In the genomic region with DNA sequence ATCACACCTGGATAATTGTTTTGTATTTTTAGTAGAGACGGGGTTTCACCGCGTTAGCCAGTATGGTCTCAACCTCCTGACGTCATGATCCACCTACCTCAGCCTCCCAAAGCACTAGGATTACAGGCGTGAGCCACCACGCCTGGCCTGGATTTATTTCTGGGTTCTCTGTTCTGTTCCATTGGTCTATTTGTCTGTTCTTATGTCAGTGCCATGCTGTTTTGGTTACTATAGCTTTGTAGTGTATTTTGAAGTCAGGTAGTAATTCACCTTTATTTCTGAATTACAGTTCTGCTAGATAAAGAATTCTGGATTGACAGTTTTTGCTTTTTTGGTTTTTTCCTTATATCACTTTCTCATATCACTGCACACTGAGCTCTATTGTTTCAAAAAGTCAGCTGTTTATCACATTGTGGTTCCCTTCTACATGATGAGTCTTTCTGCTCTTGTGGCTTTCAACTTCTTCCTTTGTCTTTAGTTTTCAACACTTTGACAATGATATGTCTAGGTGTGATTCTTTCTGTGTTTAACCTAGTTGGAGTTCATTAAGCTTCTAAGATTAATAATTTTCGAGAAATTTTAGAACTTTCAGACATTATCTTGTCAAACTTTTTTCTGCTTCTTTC, we compare ENCODE assay signal across 2 cellular contexts.
TF ChIP-seq lines count a peak whose summit lies in the region.

No MANE protein-coding gene starts in this region.

TF ChIP-seq in IMR-90, 13 proteins besides CTCF, POLR2A, EP300 and RAD21 (continued from another document):
- TF ChIP-seq RFX5 (IDR thresholded peaks at IDR 0.05; ENCODE audit: low read depth, low read length) = no peak
- TF ChIP-seq CEBPB (IDR thresholded peaks at IDR 0.05; ENCODE audit: low read depth, low read length) = no peak
- no peak for TF ChIP-seq CHD1 (IDR thresholded peaks at IDR 0.05; ENCODE audit: low read depth, low read length)
- TF ChIP-seq, protein P1, sequence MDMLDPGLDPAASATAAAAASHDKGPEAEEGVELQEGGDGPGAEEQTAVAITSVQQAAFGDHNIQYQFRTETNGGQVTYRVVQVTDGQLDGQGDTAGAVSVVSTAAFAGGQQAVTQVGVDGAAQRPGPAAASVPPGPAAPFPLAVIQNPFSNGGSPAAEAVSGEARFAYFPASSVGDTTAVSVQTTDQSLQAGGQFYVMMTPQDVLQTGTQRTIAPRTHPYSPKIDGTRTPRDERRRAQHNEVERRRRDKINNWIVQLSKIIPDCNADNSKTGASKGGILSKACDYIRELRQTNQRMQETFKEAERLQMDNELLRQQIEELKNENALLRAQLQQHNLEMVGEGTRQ (IDR thresholded peaks at IDR 0.05; ENCODE audit: low read depth, low read length) = no peak
- no peak for TF ChIP-seq SMC3 (IDR thresholded peaks at IDR 0.05; ENCODE audit: low read depth, low read length)
- no peak for TF ChIP-seq MXI1 (IDR thresholded peaks at IDR 0.05; ENCODE audit: borderline replicate concordance, low read depth, low read length)
- no peak for TF ChIP-seq NFE2L2 (IDR thresholded peaks at IDR 0.05; ENCODE audit: low read depth, low read length)
- TF ChIP-seq, protein P2, sequence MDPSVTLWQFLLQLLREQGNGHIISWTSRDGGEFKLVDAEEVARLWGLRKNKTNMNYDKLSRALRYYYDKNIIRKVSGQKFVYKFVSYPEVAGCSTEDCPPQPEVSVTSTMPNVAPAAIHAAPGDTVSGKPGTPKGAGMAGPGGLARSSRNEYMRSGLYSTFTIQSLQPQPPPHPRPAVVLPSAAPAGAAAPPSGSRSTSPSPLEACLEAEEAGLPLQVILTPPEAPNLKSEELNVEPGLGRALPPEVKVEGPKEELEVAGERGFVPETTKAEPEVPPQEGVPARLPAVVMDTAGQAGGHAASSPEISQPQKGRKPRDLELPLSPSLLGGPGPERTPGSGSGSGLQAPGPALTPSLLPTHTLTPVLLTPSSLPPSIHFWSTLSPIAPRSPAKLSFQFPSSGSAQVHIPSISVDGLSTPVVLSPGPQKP (IDR thresholded peaks at IDR 0.05; ENCODE audit: borderline replicate concordance, low read depth, low read length) = no peak

TF ChIP-seq in GM12878, 131 proteins besides CTCF, POLR2A, EP300 and RAD21 (continued from another document):
- no peak for TF ChIP-seq TBL1XR1 (IDR thresholded peaks at IDR 0.05; ENCODE audit: low read depth, low read length)
- no peak for TF ChIP-seq MYB (IDR thresholded peaks at IDR 0.05; ENCODE audit: borderline replicate concordance, low read depth, low read length)
- TF ChIP-seq, protein P3, sequence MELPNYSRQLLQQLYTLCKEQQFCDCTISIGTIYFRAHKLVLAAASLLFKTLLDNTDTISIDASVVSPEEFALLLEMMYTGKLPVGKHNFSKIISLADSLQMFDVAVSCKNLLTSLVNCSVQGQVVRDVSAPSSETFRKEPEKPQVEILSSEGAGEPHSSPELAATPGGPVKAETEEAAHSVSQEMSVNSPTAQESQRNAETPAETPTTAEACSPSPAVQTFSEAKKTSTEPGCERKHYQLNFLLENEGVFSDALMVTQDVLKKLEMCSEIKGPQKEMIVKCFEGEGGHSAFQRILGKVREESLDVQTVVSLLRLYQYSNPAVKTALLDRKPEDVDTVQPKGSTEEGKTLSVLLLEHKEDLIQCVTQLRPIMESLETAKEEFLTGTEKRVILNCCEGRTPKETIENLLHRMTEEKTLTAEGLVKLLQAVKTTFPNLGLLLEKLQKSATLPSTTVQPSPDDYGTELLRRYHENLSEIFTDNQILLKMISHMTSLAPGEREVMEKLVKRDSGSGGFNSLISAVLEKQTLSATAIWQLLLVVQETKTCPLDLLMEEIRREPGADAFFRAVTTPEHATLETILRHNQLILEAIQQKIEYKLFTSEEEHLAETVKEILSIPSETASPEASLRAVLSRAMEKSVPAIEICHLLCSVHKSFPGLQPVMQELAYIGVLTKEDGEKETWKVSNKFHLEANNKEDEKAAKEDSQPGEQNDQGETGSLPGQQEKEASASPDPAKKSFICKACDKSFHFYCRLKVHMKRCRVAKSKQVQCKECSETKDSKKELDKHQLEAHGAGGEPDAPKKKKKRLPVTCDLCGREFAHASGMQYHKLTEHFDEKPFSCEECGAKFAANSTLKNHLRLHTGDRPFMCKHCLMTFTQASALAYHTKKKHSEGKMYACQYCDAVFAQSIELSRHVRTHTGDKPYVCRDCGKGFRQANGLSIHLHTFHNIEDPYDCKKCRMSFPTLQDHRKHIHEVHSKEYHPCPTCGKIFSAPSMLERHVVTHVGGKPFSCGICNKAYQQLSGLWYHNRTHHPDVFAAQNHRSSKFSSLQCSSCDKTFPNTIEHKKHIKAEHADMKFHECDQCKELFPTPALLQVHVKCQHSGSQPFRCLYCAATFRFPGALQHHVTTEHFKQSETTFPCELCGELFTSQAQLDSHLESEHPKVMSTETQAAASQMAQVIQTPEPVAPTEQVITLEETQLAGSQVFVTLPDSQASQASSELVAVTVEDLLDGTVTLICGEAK (IDR thresholded peaks at IDR 0.05; ENCODE audit: borderline replicate concordance) = no peak
- TF ChIP-seq, protein P4, sequence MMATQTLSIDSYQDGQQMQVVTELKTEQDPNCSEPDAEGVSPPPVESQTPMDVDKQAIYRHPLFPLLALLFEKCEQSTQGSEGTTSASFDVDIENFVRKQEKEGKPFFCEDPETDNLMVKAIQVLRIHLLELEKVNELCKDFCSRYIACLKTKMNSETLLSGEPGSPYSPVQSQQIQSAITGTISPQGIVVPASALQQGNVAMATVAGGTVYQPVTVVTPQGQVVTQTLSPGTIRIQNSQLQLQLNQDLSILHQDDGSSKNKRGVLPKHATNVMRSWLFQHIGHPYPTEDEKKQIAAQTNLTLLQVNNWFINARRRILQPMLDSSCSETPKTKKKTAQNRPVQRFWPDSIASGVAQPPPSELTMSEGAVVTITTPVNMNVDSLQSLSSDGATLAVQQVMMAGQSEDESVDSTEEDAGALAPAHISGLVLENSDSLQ (IDR thresholded peaks at IDR 0.05) = peak; percentile 40; the same call in 1 of the 2 replicates
- peak; percentile 36; the same call in 1 of the 2 replicates for TF ChIP-seq NFXL1 (IDR thresholded peaks at IDR 0.05; ENCODE audit: borderline replicate concordance)
- TF ChIP-seq, protein P5, sequence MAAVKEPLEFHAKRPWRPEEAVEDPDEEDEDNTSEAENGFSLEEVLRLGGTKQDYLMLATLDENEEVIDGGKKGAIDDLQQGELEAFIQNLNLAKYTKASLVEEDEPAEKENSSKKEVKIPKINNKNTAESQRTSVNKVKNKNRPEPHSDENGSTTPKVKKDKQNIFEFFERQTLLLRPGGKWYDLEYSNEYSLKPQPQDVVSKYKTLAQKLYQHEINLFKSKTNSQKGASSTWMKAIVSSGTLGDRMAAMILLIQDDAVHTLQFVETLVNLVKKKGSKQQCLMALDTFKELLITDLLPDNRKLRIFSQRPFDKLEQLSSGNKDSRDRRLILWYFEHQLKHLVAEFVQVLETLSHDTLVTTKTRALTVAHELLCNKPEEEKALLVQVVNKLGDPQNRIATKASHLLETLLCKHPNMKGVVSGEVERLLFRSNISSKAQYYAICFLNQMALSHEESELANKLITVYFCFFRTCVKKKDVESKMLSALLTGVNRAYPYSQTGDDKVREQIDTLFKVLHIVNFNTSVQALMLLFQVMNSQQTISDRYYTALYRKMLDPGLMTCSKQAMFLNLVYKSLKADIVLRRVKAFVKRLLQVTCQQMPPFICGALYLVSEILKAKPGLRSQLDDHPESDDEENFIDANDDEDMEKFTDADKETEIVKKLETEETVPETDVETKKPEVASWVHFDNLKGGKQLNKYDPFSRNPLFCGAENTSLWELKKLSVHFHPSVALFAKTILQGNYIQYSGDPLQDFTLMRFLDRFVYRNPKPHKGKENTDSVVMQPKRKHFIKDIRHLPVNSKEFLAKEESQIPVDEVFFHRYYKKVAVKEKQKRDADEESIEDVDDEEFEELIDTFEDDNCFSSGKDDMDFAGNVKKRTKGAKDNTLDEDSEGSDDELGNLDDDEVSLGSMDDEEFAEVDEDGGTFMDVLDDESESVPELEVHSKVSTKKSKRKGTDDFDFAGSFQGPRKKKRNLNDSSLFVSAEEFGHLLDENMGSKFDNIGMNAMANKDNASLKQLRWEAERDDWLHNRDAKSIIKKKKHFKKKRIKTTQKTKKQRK (IDR thresholded peaks at IDR 0.05; ENCODE audit: low read depth, low read length) = no peak
- no peak for TF ChIP-seq FOXM1 (IDR thresholded peaks at IDR 0.05; ENCODE audit: low read depth, low read length)
- TF ChIP-seq, protein P6, sequence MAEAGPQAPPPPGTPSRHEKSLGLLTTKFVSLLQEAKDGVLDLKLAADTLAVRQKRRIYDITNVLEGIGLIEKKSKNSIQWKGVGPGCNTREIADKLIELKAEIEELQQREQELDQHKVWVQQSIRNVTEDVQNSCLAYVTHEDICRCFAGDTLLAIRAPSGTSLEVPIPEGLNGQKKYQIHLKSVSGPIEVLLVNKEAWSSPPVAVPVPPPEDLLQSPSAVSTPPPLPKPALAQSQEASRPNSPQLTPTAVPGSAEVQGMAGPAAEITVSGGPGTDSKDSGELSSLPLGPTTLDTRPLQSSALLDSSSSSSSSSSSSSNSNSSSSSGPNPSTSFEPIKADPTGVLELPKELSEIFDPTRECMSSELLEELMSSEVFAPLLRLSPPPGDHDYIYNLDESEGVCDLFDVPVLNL (IDR thresholded peaks at IDR 0.05; ENCODE audit: low read depth, low read length) = no peak
- TF ChIP-seq, protein P7, sequence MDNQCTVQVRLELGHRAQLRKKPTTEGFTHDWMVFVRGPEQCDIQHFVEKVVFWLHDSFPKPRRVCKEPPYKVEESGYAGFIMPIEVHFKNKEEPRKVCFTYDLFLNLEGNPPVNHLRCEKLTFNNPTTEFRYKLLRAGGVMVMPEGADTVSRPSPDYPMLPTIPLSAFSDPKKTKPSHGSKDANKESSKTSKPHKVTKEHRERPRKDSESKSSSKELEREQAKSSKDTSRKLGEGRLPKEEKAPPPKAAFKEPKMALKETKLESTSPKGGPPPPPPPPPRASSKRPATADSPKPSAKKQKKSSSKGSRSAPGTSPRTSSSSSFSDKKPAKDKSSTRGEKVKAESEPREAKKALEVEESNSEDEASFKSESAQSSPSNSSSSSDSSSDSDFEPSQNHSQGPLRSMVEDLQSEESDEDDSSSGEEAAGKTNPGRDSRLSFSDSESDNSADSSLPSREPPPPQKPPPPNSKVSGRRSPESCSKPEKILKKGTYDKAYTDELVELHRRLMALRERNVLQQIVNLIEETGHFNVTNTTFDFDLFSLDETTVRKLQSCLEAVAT (IDR thresholded peaks at IDR 0.05) = no peak
- TF ChIP-seq NR2C1 (IDR thresholded peaks at IDR 0.05) = no peak
- TF ChIP-seq EZH2 (IDR thresholded peaks at IDR 0.05; ENCODE audit: borderline replicate concordance, control insufficient read depth, low read depth, low read length) = no peak
- no peak for TF ChIP-seq SIN3A (IDR thresholded peaks at IDR 0.05; ENCODE audit: low read depth, low read length)
- TF ChIP-seq ZZZ3 (IDR thresholded peaks at IDR 0.05; ENCODE audit: control insufficient read depth, insufficient read length, low read depth) = no peak
- TF ChIP-seq TARDBP (IDR thresholded peaks at IDR 0.05; ENCODE audit: borderline replicate concordance) = no peak
- no peak for TF ChIP-seq PAX8 (IDR thresholded peaks at IDR 0.05)
